ENCODE assay signal across 14 cellular contexts in the genomic region with DNA sequence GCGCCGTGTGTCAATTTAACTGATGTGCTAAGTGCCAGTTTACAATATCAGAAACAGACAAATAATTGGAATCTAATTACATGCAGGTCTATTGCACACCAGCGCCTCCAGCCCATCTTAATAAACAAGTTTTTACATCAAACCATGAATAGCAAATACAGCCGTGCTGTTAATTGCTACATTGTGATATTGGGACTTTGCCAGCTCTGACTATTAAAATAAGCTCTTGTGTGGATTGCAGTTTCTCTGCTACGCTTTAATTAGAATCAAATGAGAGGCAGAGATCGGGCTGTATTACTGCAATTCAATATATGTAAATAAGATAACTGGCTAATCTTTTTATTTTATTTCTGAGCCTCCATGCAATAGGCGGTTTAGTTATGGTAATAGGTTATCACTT.
DNase-seq lines count a peak whose midpoint lies in the region; ATAC-seq and TF ChIP-seq lines count a peak whose summit lies in the region.
"Had no signal": no experiment of that assay in that cellular context is flagged by ENCODE, and none has a peak within 500 bp of the region (broad histone marks: within the 10 kb centered on the region; RNA-seq: fewer than 3 reads in every experiment).

No MANE protein-coding gene starts in this region.

- no peak for TF ChIP-seq POLR2A in gastroesophageal sphincter (IDR thresholded peaks at IDR 0.05)

- CTCF ChIA-PET in activated CD8-positive, alpha-beta memory T cell treated with anti-CD3 and anti-CD28 coated beads, Interleukin-2, amount 10 ng/mL, durations not matched to agents 7 days and 5 days (lab: Charles Lee): no interaction called here

- no peaks in the 10 kb centered on the region for H3K27me3 ChIP-seq in gastroesophageal sphincter
- H3K27me3 ChIP-seq: BLaER1, MG63 had no signal

- H3K9me3 ChIP-seq in gastroesophageal sphincter: no peaks in the 10 kb centered on the region
- H3K9me3 ChIP-seq: BLaER1, MG63 had no signal

- H3K27me3 Mint-ChIP-seq in activated CD8-positive, alpha-beta memory T cell treated with anti-CD3 and anti-CD28 coated beads, Interleukin-2, amount 10 ng/mL, durations not matched to agents 7 days and 5 days: peaks cover 4% of the 10 kb centered on the region

- ATAC-seq in gastroesophageal sphincter (no peak), HG03175 (IDR thresholded peaks at IDR 0.05; ENCODE audit: unreplicated experiment) (no peak)
- no peak for ATAC-seq in activated CD8-positive, alpha-beta memory T cell treated with anti-CD3 and anti-CD28 coated beads, Interleukin-2, amount 10 ng/mL, durations not matched to agents 7 days and 5 days
- ATAC-seq: T-helper 17 cell had no signal

- H3K36me3 Mint-ChIP-seq in activated CD8-positive, alpha-beta memory T cell treated with anti-CD3 and anti-CD28 coated beads, Interleukin-2, amount 10 ng/mL, durations not matched to agents 7 days and 5 days: no peaks in the 10 kb centered on the region

- no peak for TF ChIP-seq EP300 in gastroesophageal sphincter (IDR thresholded peaks at IDR 0.05)

- H3K4me1 Mint-ChIP-seq in activated CD8-positive, alpha-beta memory T cell treated with anti-CD3 and anti-CD28 coated beads, Interleukin-2, amount 10 ng/mL, durations not matched to agents 7 days and 5 days: no peaks in the 10 kb centered on the region
- H3K4me1 Mint-ChIP-seq: T-helper 17 cell had no signal

- H3K36me3 ChIP-seq in gastroesophageal sphincter: no peaks in the 10 kb centered on the region
- H3K36me3 ChIP-seq: BLaER1, MG63 had no signal

- H3K9me3 Mint-ChIP-seq in activated CD8-positive, alpha-beta memory T cell treated with anti-CD3 and anti-CD28 coated beads, Interleukin-2, amount 10 ng/mL, durations not matched to agents 7 days and 5 days (ENCODE audit: low read depth): no peaks in the 10 kb centered on the region

- H3K27ac Mint-ChIP-seq in activated CD8-positive, alpha-beta memory T cell treated with anti-CD3 and anti-CD28 coated beads, Interleukin-2, amount 10 ng/mL, durations not matched to agents 7 days and 5 days: no peak overlapping the region
- H3K27ac Mint-ChIP-seq: T-helper 17 cell had no signal

- DNase-seq in COR-L47 (lab: John Stamatoyannopoulos, UW) (peak; percentile 80), NCI-H1417 (lab: John Stamatoyannopoulos, UW) (peak in 2 of 3 experiments; percentile 60 to 84), NCI-H748 (lab: John Stamatoyannopoulos, UW; ENCODE audit: unreplicated experiment) (peak; percentile 84), fibroblast of gingiva (ENCODE audit: low read depth) (peak; percentile 5)
- DNase-seq in activated CD8-positive, alpha-beta memory T cell treated with anti-CD3 and anti-CD28 coated beads, Interleukin-2, amount 10 ng/mL, durations not matched to agents 7 days and 5 days: no peak
- DNase-seq: DMS53, H7, MG63, NCI-H524 treated with DMSO at 0.1 percent for 48 hours, SHP77, T-helper 17 cell had no signal

- H3K4me3 Mint-ChIP-seq in activated CD8-positive, alpha-beta memory T cell treated with anti-CD3 and anti-CD28 coated beads, Interleukin-2, amount 10 ng/mL, durations not matched to agents 7 days and 5 days: no peak overlapping the region
- H3K4me3 Mint-ChIP-seq: T-helper 17 cell had no signal

- 47 to 58% methylated on average over 6 to 7 of the region's 7 CpGs for WGBS in gastroesophageal sphincter (ENCODE audit: low coverage in 1 of 2), 2 donors

- peaks cover 7 to 28% (median 10%) of the 10 kb centered on the region in 3 donors for H3K4me1 ChIP-seq in gastroesophageal sphincter
- H3K4me1 ChIP-seq: BLaER1 had no signal

- H3K4me3 ChIP-seq in gastroesophageal sphincter: no peak overlapping the region
- H3K4me3 ChIP-seq: BLaER1, MG63 had no signal

- no peak overlapping the region for H3K27ac ChIP-seq in gastroesophageal sphincter
- H3K27ac ChIP-seq: BLaER1 had no signal

- no peak for TF ChIP-seq CTCF in gastroesophageal sphincter (IDR thresholded peaks at IDR 0.05)
